8 cellular contexts compared by ENCODE assay signal in genomic region chr15:74799843-74800558, GRCh38. TPM values are rescaled to one million over a fixed set of nuclear protein-coding genes. Genes with fewer than 3 reads are reported as not detected.
DNase-seq lines count a peak whose midpoint lies in the region; ATAC-seq, FAIRE-seq and TF ChIP-seq lines count a peak whose summit lies in the region.

No MANE protein-coding gene starts in this region.

- peak; percentile 70 for ATAC-seq in HG03045 (IDR thresholded peaks at IDR 0.05; ENCODE audit: unreplicated experiment)

- no TSS peak for BruUV-seq in endothelial cell of umbilical vein (replicated peaks; lab: Mats Ljungman, UMichigan)

- H3K9me1 ChIP-seq in endothelial cell of umbilical vein (replicated peaks; ENCODE audit: control insufficient read depth, extremely low read depth, insufficient read depth, low read length), result no peaks in the 10 kb centered on the region

- dilution Hi-C loops in endothelial cell of umbilical vein (cut with MboI; ENCODE audit: extremely low pct_ligation_motif_present, low sequenced_read_pairs), result no loop called here

- H3K9me3 ChIP-seq in endothelial cell of umbilical vein (replicated peaks; ENCODE audit: control insufficient read depth, insufficient read depth, low read length) (no peaks in the 10 kb centered on the region), muscle layer of duodenum (ENCODE audit: control insufficient read depth in 1 of 2, low read length in 2 of 2) (no peaks in the 10 kb centered on the region)

- no peaks in the 10 kb centered on the region for H3K4me1 ChIP-seq in endothelial cell of umbilical vein (ENCODE audit: control insufficient read depth, extremely low read depth, insufficient read depth, low read length)
- peaks cover 4 to 11% of the 10 kb centered on the region in 2 donors for H3K4me1 ChIP-seq in muscle layer of duodenum (ENCODE audit: control insufficient read depth in 1 of 2, insufficient read depth in 2 of 2, low read length in 2 of 2)

- no peaks in the 10 kb centered on the region for H3K27me3 ChIP-seq in endothelial cell of umbilical vein (ENCODE audit: control insufficient read depth in 2 of 2, insufficient read depth in 2 of 2, low read length in 2 of 2)
- no peaks in the 10 kb centered on the region for H3K27me3 ChIP-seq in muscle layer of duodenum (ENCODE audit: low read depth, low read length)

- peaks cover 3 to 33% of the 10 kb centered on the region in 2 experiments for H3K36me3 ChIP-seq in endothelial cell of umbilical vein (ENCODE audit: control insufficient read depth in 2 of 2, extremely low read depth in 1 of 2, insufficient read depth in 2 of 2, low read length in 2 of 2)
- H3K36me3 ChIP-seq in muscle layer of duodenum (ENCODE audit: control insufficient read depth in 1 of 2, insufficient read depth in 2 of 2, low read length in 2 of 2), result peaks cover 32 to 45% of the 10 kb centered on the region in 2 donors

- CTCF ChIA-PET in endothelial cell of umbilical vein (lab: Charles Lee), result interaction anchor here (0.8 to 3.9 kb wide), 17 partner anchors 8 to 168 kb away, joined by 3 to 55 read pairs (median 4); partner anchors contain the start of genes CSK and CYP1A1

- FAIRE-seq in endothelial cell of umbilical vein (lab: Jason Lieb, UNC), result peak; percentile 72

- H2AFZ ChIP-seq in endothelial cell of umbilical vein (ENCODE audit: low read depth, low read length), result no peak overlapping the region

- peaks cover 16% of the 10 kb centered on the region for H3K79me2 ChIP-seq in endothelial cell of umbilical vein (ENCODE audit: control insufficient read depth, insufficient read depth, low read length)

- DNase-seq in NCI-H82 (lab: John Stamatoyannopoulos, UW) (peak; percentile 75), NCI-H82 treated with DMSO at 0.1 percent for 48 hours (lab: John Stamatoyannopoulos, UW; ENCODE audit: unreplicated experiment) (no peak), endothelial cell of umbilical vein (ENCODE audit: low read depth, low spot score) (peak; percentile 52)
- peak; percentile 73 for DNase-seq in NK-92 treated with Interleukin-12 subunit alpha and Interleukin-12 subunit beta, amount 100 ng/mL, for 24 hours (lab: John Stamatoyannopoulos, UW)
- peak; percentile 86 for DNase-seq in activated CD8-positive, alpha-beta memory T cell treated with anti-CD3 and anti-CD28 coated beads, Interleukin-2, amount 50 U/mL, for 4 hours
- peak; percentile 70 to 86 (median 83) for DNase-seq in stimulated activated naive CD4-positive, alpha-beta T cell (lab: John Stamatoyannopoulos, UW)

- H4K20me1 ChIP-seq in endothelial cell of umbilical vein (replicated peaks; ENCODE audit: control insufficient read depth, extremely low read depth, insufficient read depth, low read length), result no peaks in the 10 kb centered on the region

- H3K9ac ChIP-seq in endothelial cell of umbilical vein (replicated peaks; ENCODE audit: extremely low read depth, insufficient read depth, low read length), result no peak overlapping the region

- intact Hi-C loops in endothelial cell of umbilical vein (cut with micrococcal nuclease), result loop anchor here (1.0 to 2.0 kb wide), 4 partner anchors 19 to 150 kb away; no protein-coding TSS in a partner anchor

- no peak for TF ChIP-seq POLR2A in endothelial cell of umbilical vein (IDR thresholded peaks at IDR 0.05; ENCODE audit: low read depth, low read length)

- peak; percentile 93 to 98 for TF ChIP-seq CTCF in endothelial cell of umbilical vein (IDR thresholded peaks at IDR 0.05; ENCODE audit: extremely low read depth in 1 of 2, insufficient read depth in 1 of 2, low read depth in 1 of 2, low read length in 2 of 2)

- POLR2A ChIA-PET in endothelial cell of umbilical vein (lab: Charles Lee), result no interaction called here

- H3K4me3 ChIP-seq in endothelial cell of umbilical vein (replicated peaks in 1 of 3; ENCODE audit: insufficient read depth in 1 of 3, low read depth in 1 of 3, low read length in 3 of 3) (no peak overlapping the region), muscle layer of duodenum (ENCODE audit: low read depth in 1 of 2, low read length in 2 of 2) (no peak overlapping the region)

- H3K27ac ChIP-seq in endothelial cell of umbilical vein (ENCODE audit: insufficient read depth, low read depth, low read length), result no peak overlapping the region
- H3K27ac ChIP-seq in muscle layer of duodenum (ENCODE audit: low read length), result peak overlapping the region; percentile 29

- H3K4me2 ChIP-seq in endothelial cell of umbilical vein (ENCODE audit: insufficient read depth, low read length), result no peak overlapping the region

TF ChIP-seq in endothelial cell of umbilical vein, 7 proteins besides CTCF, POLR2A, EP300 and RAD21:
- TF ChIP-seq JUN (IDR thresholded peaks at IDR 0.05; ENCODE audit: borderline replicate concordance, insufficient read depth, insufficient read length, low read depth) (no peak), GATA2 (IDR thresholded peaks at IDR 0.05; ENCODE audit: insufficient read depth, insufficient read length, low read depth, low read length) (no peak), MYC (IDR thresholded peaks at IDR 0.05; ENCODE audit: low read depth, low read length) (no peak), EZH2 (IDR thresholded peaks at IDR 0.05; ENCODE audit: borderline replicate concordance, low read depth, low read length, severe bottlenecking) (no peak)

RNA-seq across cellular contexts. Expression of gene LMAN1L, which starts 12.6 kb away (rescaled TPM):
- total RNA-seq in endothelial cell of umbilical vein, result not detected in 2 replicates
- not detected in 2 replicates for polyA plus RNA-seq in endothelial cell of umbilical vein
- not detected in 2 replicates for polyA plus RNA-seq in endothelial cell of umbilical vein (2011; cell fraction: cytosol; rRNA removed)
- polyA plus RNA-seq in endothelial cell of umbilical vein (2011; cell fraction: nucleus; rRNA removed), result 0.11 TPM in 1 of 2 replicates, not detected in the other
- polyA plus RNA-seq in endothelial cell of umbilical vein (2012), result not detected in 2 replicates
- polyA minus RNA-seq in endothelial cell of umbilical vein, result not detected in 2 replicates
- not detected for polyA minus RNA-seq in endothelial cell of umbilical vein (2011; cell fraction: cytosol; rRNA and poly(A)+ RNA removed)
- 0.58 TPM in 1 of 2 replicates, not detected in the other for polyA minus RNA-seq in endothelial cell of umbilical vein (2011; cell fraction: nucleus; rRNA and poly(A)+ RNA removed)

RNA-seq across cellular contexts. Expression of gene CSK, which starts 18.1 kb away (rescaled TPM):
- 89.1 and 104 TPM in 2 replicates for total RNA-seq in endothelial cell of umbilical vein
- polyA plus RNA-seq in endothelial cell of umbilical vein, result 41.2 and 42.1 TPM in 2 replicates
- 44.6 and 56.0 TPM in 2 replicates for polyA plus RNA-seq in endothelial cell of umbilical vein (2011; cell fraction: cytosol; rRNA removed)
- 95.9 and 99.5 TPM in 2 replicates for polyA plus RNA-seq in endothelial cell of umbilical vein (2011; cell fraction: nucleus; rRNA removed)
- 52.0 and 52.2 TPM in 2 replicates for polyA plus RNA-seq in endothelial cell of umbilical vein (2012)
- 41.5 and 54.3 TPM in 2 replicates for polyA minus RNA-seq in endothelial cell of umbilical vein
- polyA minus RNA-seq in endothelial cell of umbilical vein (2011; cell fraction: cytosol; rRNA and poly(A)+ RNA removed), result 37.0 TPM
- 26.4 and 36.6 TPM in 2 replicates for polyA minus RNA-seq in endothelial cell of umbilical vein (2011; cell fraction: nucleus; rRNA and poly(A)+ RNA removed)

RNA-seq across cellular contexts. Expression of gene CPLX3, which starts 26.4 kb away (rescaled TPM):
- total RNA-seq in endothelial cell of umbilical vein, result 0.16 TPM in 1 of 2 replicates, not detected in the other
- polyA plus RNA-seq in endothelial cell of umbilical vein, result not detected in 2 replicates
- not detected in 2 replicates for polyA plus RNA-seq in endothelial cell of umbilical vein (2011; cell fraction: cytosol; rRNA removed)
- 0.10 TPM in 1 of 2 replicates, not detected in the other for polyA plus RNA-seq in endothelial cell of umbilical vein (2011; cell fraction: nucleus; rRNA removed)
- polyA plus RNA-seq in endothelial cell of umbilical vein (2012), result not detected in 2 replicates
- not detected in 2 replicates for polyA minus RNA-seq in endothelial cell of umbilical vein
- polyA minus RNA-seq in endothelial cell of umbilical vein (2011; cell fraction: cytosol; rRNA and poly(A)+ RNA removed), result not detected
- not detected in 2 replicates for polyA minus RNA-seq in endothelial cell of umbilical vein (2011; cell fraction: nucleus; rRNA and poly(A)+ RNA removed)

RNA-seq across cellular contexts. Expression of gene ULK3, which starts 43.0 kb away (rescaled TPM):
- 29.0 and 36.0 TPM in 2 replicates for total RNA-seq in endothelial cell of umbilical vein
- polyA plus RNA-seq in endothelial cell of umbilical vein, result 48.6 and 60.3 TPM in 2 replicates
- 22.8 and 28.4 TPM in 2 replicates for polyA plus RNA-seq in endothelial cell of umbilical vein (2011; cell fraction: cytosol; rRNA removed)
- 320 and 340 TPM in 2 replicates for polyA plus RNA-seq in endothelial cell of umbilical vein (2011; cell fraction: nucleus; rRNA removed)
- polyA plus RNA-seq in endothelial cell of umbilical vein (2012), result 23.6 and 35.2 TPM in 2 replicates
- 41.1 and 58.2 TPM in 2 replicates for polyA minus RNA-seq in endothelial cell of umbilical vein
- 19.7 TPM for polyA minus RNA-seq in endothelial cell of umbilical vein (2011; cell fraction: cytosol; rRNA and poly(A)+ RNA removed)
- 22.6 and 31.4 TPM in 2 replicates for polyA minus RNA-seq in endothelial cell of umbilical vein (2011; cell fraction: nucleus; rRNA and poly(A)+ RNA removed)

RNA-seq across cellular contexts. Expression of gene CYP1A2, which starts 51.4 kb away (rescaled TPM):
- total RNA-seq in endothelial cell of umbilical vein, result not detected in 2 replicates
- not detected in 2 replicates for polyA plus RNA-seq in endothelial cell of umbilical vein
- not detected in 2 replicates for polyA plus RNA-seq in endothelial cell of umbilical vein (2011; cell fraction: cytosol; rRNA removed)
- polyA plus RNA-seq in endothelial cell of umbilical vein (2011; cell fraction: nucleus; rRNA removed), result not detected in 2 replicates
- polyA plus RNA-seq in endothelial cell of umbilical vein (2012), result not detected in 2 replicates
- polyA minus RNA-seq in endothelial cell of umbilical vein, result not detected in 2 replicates
- not detected for polyA minus RNA-seq in endothelial cell of umbilical vein (2011; cell fraction: cytosol; rRNA and poly(A)+ RNA removed)
- not detected in 2 replicates for polyA minus RNA-seq in endothelial cell of umbilical vein (2011; cell fraction: nucleus; rRNA and poly(A)+ RNA removed)
